ENCODE assay signal across 9 cellular contexts in genomic region chrX:120749141-120749846, GRCh38.
DNase-seq lines count a peak whose midpoint lies in the region; ATAC-seq and TF ChIP-seq lines count a peak whose summit lies in the region.
"Had no signal": no experiment of that assay in that cellular context is flagged by ENCODE, and none has a peak within 500 bp of the region (broad histone marks: within the 10 kb centered on the region; RNA-seq: fewer than 3 reads in every experiment).

No MANE protein-coding gene starts in this region.

- H3K9me3 ChIP-seq in Peyer's patch = no peaks in the 10 kb centered on the region
- no peaks in the 10 kb centered on the region for H3K9me3 ChIP-seq in stomach

- intact Hi-C loops in stomach (cut with DNase I; ENCODE audit: low total_unique reads) = no loop called here

- H3K27ac ChIP-seq in Peyer's patch (peak overlapping the region in 2 of 4 donors; percentile 22 to 60), stomach (no peak overlapping the region)

- POLR2A ChIA-PET in HEK293T (lab: Yijun Ruan, JAX) = no interaction called here

- DNase-seq in AG20443 (ENCODE audit: low spot score) (peak; percentile 27), Peyer's patch (peak in 2 of 3 donors; percentile 70 to 73), HEK293T (ENCODE audit: extremely low spot score) (no peak), stomach (no peak), iPS-NIHi7 (ENCODE audit: extremely low spot score) (no peak), NCI-H526 treated with DMSO at 0.1 percent for 48 hours (lab: John Stamatoyannopoulos, UW) (no peak)

- H3K4me3 ChIP-seq in Peyer's patch (no peak overlapping the region), stomach (no peak overlapping the region)

- 20 to 53% (median 34%) methylated on average over 4 of the region's 4 CpGs for WGBS in stomach, 5 donors

- H3K36me3 ChIP-seq in Peyer's patch (no peaks in the 10 kb centered on the region), stomach (no peaks in the 10 kb centered on the region)

- H3K4me1 ChIP-seq in Peyer's patch (no peaks in the 10 kb centered on the region), stomach (no peaks in the 10 kb centered on the region)

- peak; percentile 72 for ATAC-seq in GM19351 (IDR thresholded peaks at IDR 0.05; ENCODE audit: unreplicated experiment)
- peak; percentile 74 for ATAC-seq in HG03280 (IDR thresholded peaks at IDR 0.05; ENCODE audit: unreplicated experiment)
- ATAC-seq: stimulated activated effector memory CD8-positive, alpha-beta T cell treated with anti-CD3 and anti-CD28 coated beads, Interleukin-12 subunit alpha, Interleukin-12 subunit beta, amount 100 ng/mL, for 72 hours had no signal

- no peaks in the 10 kb centered on the region for H3K27me3 ChIP-seq in Peyer's patch
- no peaks in the 10 kb centered on the region for H3K27me3 ChIP-seq in stomach

- no peak for TF ChIP-seq EP300 in stomach (IDR thresholded peaks at IDR 0.05)

- TF ChIP-seq POLR2A in Peyer's patch (IDR thresholded peaks at IDR 0.05) (no peak), stomach (IDR thresholded peaks at IDR 0.05) (no peak)

- TF ChIP-seq CTCF in Peyer's patch (IDR thresholded peaks at IDR 0.05) (no peak), stomach (IDR thresholded peaks at IDR 0.05) (no peak)

- CTCF ChIA-PET in HEK293T (lab: Yijun Ruan, JAX) = no interaction called here

TF ChIP-seq in HEK293T, 16 proteins besides CTCF, POLR2A, EP300 and RAD21:
- TF ChIP-seq HDGF (IDR thresholded peaks at IDR 0.05; ENCODE audit: borderline replicate concordance) = no peak
- no peak for TF ChIP-seq FOXK2 (IDR thresholded peaks at IDR 0.05)
- no peak for TF ChIP-seq ARNT (IDR thresholded peaks at IDR 0.05)
- TF ChIP-seq SUZ12 (IDR thresholded peaks at IDR 0.05) = no peak
- no peak for TF ChIP-seq TARDBP (IDR thresholded peaks at IDR 0.05)
- TF ChIP-seq ZNF384 (IDR thresholded peaks at IDR 0.05) = no peak
- TF ChIP-seq, protein P1, sequence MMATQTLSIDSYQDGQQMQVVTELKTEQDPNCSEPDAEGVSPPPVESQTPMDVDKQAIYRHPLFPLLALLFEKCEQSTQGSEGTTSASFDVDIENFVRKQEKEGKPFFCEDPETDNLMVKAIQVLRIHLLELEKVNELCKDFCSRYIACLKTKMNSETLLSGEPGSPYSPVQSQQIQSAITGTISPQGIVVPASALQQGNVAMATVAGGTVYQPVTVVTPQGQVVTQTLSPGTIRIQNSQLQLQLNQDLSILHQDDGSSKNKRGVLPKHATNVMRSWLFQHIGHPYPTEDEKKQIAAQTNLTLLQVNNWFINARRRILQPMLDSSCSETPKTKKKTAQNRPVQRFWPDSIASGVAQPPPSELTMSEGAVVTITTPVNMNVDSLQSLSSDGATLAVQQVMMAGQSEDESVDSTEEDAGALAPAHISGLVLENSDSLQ (IDR thresholded peaks at IDR 0.05) = no peak
- TF ChIP-seq ELF4 (IDR thresholded peaks at IDR 0.05) = no peak
- no peak for TF ChIP-seq BHLHE40 (IDR thresholded peaks at IDR 0.05; ENCODE audit: borderline replicate concordance)
- no peak for TF ChIP-seq FOXA1 (IDR thresholded peaks at IDR 0.05)
- TF ChIP-seq CTBP1 (IDR thresholded peaks at IDR 0.05; ENCODE audit: borderline replicate concordance) = no peak
- no peak for TF ChIP-seq L3MBTL2 (conservative IDR thresholded peaks at IDR 0.05)
- TF ChIP-seq LEF1 (IDR thresholded peaks at IDR 0.05; ENCODE audit: borderline replicate concordance) = no peak
- TF ChIP-seq FOXM1 (IDR thresholded peaks at IDR 0.05; ENCODE audit: borderline replicate concordance) = no peak
- no peak for TF ChIP-seq SP1 (IDR thresholded peaks at IDR 0.05)
- no peak for TF ChIP-seq NFRKB (IDR thresholded peaks at IDR 0.05)

Comparison
In these comparisons a context has a peak if more than half of its experiments do, and no peak if none do; other contexts are left out.
1. DNase-seq: peak in AG20443 (single experiment) and Peyer's patch (2 of 3); none in HEK293T (single experiment), stomach (single experiment), iPS-NIHi7 (single experiment) and NCI-H526 treated with DMSO at 0.1 percent for 48 hours (single experiment).